ENCODE assay signal across 1 cellular context in genomic region chr5:154334406-154335041, GRCh38.
TF ChIP-seq lines count a peak whose summit lies in the region.

No MANE protein-coding gene starts in this region.

TF ChIP-seq in HEK293, 187 proteins besides CTCF, POLR2A, EP300 and RAD21 (continued from another document and continues in another):
- no peak for TF ChIP-seq ZBTB11 (tag by site-specific recombination; conservative IDR thresholded peaks at IDR 0.05; ENCODE audit: low read depth)
- no peak for TF ChIP-seq ZNF660 (tag by site-specific recombination; IDR thresholded peaks at IDR 0.05)
- TF ChIP-seq GLI2 (tag by site-specific recombination; IDR thresholded peaks at IDR 0.05; ENCODE audit: borderline replicate concordance, low read depth) = peak; percentile 92
- no peak for TF ChIP-seq ZNF776 (tag by site-specific recombination; IDR thresholded peaks at IDR 0.05; ENCODE audit: borderline replicate concordance)
- no peak for TF ChIP-seq ZNF514 (tag by site-specific recombination; IDR thresholded peaks at IDR 0.05)
- no peak for TF ChIP-seq IKZF3 (tag by site-specific recombination; IDR thresholded peaks at IDR 0.05)
- TF ChIP-seq, protein P1, sequence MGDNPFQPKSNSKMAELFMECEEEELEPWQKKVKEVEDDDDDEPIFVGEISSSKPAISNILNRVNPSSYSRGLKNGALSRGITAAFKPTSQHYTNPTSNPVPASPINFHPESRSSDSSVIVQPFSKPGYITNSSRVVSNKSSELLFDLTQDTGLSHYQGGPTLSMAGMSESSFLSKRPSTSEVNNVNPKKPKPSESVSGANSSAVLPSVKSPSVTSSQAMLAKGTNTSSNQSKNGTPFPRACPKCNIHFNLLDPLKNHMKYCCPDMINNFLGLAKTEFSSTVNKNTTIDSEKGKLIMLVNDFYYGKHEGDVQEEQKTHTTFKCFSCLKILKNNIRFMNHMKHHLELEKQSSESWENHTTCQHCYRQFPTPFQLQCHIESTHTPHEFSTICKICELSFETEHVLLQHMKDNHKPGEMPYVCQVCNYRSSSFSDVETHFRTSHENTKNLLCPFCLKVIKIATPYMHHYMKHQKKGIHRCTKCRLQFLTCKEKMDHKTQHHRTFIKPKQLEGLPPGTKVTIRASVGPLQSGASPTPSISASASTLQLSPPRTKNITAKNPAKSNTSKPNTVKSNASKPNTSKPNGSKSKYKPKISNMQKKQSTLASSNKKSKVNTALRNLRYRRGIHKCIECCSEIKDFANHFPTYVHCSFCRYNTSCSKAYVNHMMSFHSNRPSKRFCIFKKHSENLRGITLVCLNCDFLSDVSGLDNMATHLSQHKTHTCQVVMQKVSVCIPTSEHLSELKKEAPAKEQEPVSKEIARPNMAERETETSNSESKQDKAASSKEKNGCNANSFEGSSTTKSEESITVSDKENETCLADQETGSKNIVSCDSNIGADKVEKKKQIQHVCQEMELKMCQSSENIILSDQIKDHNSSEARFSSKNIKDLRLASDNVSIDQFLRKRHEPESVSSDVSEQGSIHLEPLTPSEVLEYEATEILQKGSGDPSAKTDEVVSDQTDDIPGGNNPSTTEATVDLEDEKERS (tag by site-specific recombination; IDR thresholded peaks at IDR 0.05) = no peak
- TF ChIP-seq ZNF239 (tag by site-specific recombination; IDR thresholded peaks at IDR 0.05) = 0 out of 2 replicates have a peak, but pooled peaks have one; percentile 20
- TF ChIP-seq ZNF561 (tag by site-specific recombination; IDR thresholded peaks at IDR 0.05; ENCODE audit: borderline replicate concordance) = no peak
- no peak for TF ChIP-seq ZNF292 (tag by site-specific recombination; IDR thresholded peaks at IDR 0.05; ENCODE audit: borderline replicate concordance, low read depth)
- TF ChIP-seq ZNF513 (tag by site-specific recombination; IDR thresholded peaks at IDR 0.05) = no peak
- TF ChIP-seq ZNF830 (tag by site-specific recombination; IDR thresholded peaks at IDR 0.05; ENCODE audit: low read depth) = no peak
- no peak for TF ChIP-seq ZBTB7A (tag by site-specific recombination; IDR thresholded peaks at IDR 0.05; ENCODE audit: low read depth)
- peak; percentile 97 for TF ChIP-seq ZBTB20 (tag by site-specific recombination; IDR thresholded peaks at IDR 0.05)
- TF ChIP-seq ZNF473 (tag by site-specific recombination; IDR thresholded peaks at IDR 0.05) = no peak
- no peak for TF ChIP-seq ZNF132 (tag by site-specific recombination; IDR thresholded peaks at IDR 0.05; ENCODE audit: borderline replicate concordance)
- no peak for TF ChIP-seq YY2 (tag by site-specific recombination; IDR thresholded peaks at IDR 0.05)
- TF ChIP-seq RBAK (tag by site-specific recombination; IDR thresholded peaks at IDR 0.05) = no peak
- no peak for TF ChIP-seq MYNN (tag by site-specific recombination; IDR thresholded peaks at IDR 0.05; ENCODE audit: borderline replicate concordance)
- TF ChIP-seq ZBTB1 (tag by site-specific recombination; IDR thresholded peaks at IDR 0.05) = no peak
- no peak for TF ChIP-seq MEIS1 (CRISPR knock-in tag; IDR thresholded peaks at IDR 0.05; ENCODE audit: borderline replicate concordance)
- peak; percentile 86 for TF ChIP-seq FEZF1 (tag by site-specific recombination; IDR thresholded peaks at IDR 0.05)
- TF ChIP-seq KLF10 (tag by site-specific recombination; IDR thresholded peaks at IDR 0.05) = no peak
- no peak for TF ChIP-seq ZNF792 (tag by site-specific recombination; IDR thresholded peaks at IDR 0.05)
- no peak for TF ChIP-seq YY1 (tag by site-specific recombination; IDR thresholded peaks at IDR 0.05)
- TF ChIP-seq ZNF426 (tag by site-specific recombination; IDR thresholded peaks at IDR 0.05) = no peak
- TF ChIP-seq, protein P2, sequence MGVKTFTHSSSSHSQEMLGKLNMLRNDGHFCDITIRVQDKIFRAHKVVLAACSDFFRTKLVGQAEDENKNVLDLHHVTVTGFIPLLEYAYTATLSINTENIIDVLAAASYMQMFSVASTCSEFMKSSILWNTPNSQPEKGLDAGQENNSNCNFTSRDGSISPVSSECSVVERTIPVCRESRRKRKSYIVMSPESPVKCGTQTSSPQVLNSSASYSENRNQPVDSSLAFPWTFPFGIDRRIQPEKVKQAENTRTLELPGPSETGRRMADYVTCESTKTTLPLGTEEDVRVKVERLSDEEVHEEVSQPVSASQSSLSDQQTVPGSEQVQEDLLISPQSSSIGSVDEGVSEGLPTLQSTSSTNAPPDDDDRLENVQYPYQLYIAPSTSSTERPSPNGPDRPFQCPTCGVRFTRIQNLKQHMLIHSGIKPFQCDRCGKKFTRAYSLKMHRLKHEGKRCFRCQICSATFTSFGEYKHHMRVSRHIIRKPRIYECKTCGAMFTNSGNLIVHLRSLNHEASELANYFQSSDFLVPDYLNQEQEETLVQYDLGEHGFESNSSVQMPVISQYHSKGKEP (tag by site-specific recombination; IDR thresholded peaks at IDR 0.05) = 0 out of 2 replicates have a peak, but pooled peaks have one; percentile 13
- TF ChIP-seq ZNF623 (tag by site-specific recombination; IDR thresholded peaks at IDR 0.05) = no peak
- no peak for TF ChIP-seq ZNF704 (tag by site-specific recombination; IDR thresholded peaks at IDR 0.05)
- TF ChIP-seq BCL11A (tag by site-specific recombination; IDR thresholded peaks at IDR 0.05; ENCODE audit: low read depth) = 0 out of 2 replicates have a peak, but pooled peaks have one; percentile 29
- no peak for TF ChIP-seq ZNF202 (tag by site-specific recombination; IDR thresholded peaks at IDR 0.05; ENCODE audit: borderline replicate concordance)
- no peak for TF ChIP-seq ZNF155 (tag by site-specific recombination; IDR thresholded peaks at IDR 0.05)
- TF ChIP-seq ZNF140 (tag by site-specific recombination; IDR thresholded peaks at IDR 0.05) = no peak
- TF ChIP-seq ZNF610 (tag by site-specific recombination; IDR thresholded peaks at IDR 0.05; ENCODE audit: borderline replicate concordance) = no peak
- 0 out of 2 replicates have a peak, but pooled peaks have one; percentile 30 for TF ChIP-seq ZNF596 (tag by site-specific recombination; IDR thresholded peaks at IDR 0.05)
- no peak for TF ChIP-seq ZNF391 (tag by site-specific recombination; IDR thresholded peaks at IDR 0.05; ENCODE audit: borderline replicate concordance, low read depth)
- no peak for TF ChIP-seq SCRT1 (tag by site-specific recombination; IDR thresholded peaks at IDR 0.05; ENCODE audit: borderline replicate concordance)
- peak; percentile 79 for TF ChIP-seq ZEB2 (tag by site-specific recombination; IDR thresholded peaks at IDR 0.05)
- peak; percentile 32; the same call in 1 of the 2 replicates for TF ChIP-seq ZIC2 (tag by site-specific recombination; IDR thresholded peaks at IDR 0.05)
- peak; percentile 44; the same call in 1 of the 2 replicates for TF ChIP-seq PRDM1 (tag by site-specific recombination; IDR thresholded peaks at IDR 0.05)
- TF ChIP-seq, protein P3, sequence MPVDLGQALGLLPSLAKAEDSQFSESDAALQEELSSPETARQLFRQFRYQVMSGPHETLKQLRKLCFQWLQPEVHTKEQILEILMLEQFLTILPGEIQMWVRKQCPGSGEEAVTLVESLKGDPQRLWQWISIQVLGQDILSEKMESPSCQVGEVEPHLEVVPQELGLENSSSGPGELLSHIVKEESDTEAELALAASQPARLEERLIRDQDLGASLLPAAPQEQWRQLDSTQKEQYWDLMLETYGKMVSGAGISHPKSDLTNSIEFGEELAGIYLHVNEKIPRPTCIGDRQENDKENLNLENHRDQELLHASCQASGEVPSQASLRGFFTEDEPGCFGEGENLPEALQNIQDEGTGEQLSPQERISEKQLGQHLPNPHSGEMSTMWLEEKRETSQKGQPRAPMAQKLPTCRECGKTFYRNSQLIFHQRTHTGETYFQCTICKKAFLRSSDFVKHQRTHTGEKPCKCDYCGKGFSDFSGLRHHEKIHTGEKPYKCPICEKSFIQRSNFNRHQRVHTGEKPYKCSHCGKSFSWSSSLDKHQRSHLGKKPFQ (tag by site-specific recombination; IDR thresholded peaks at IDR 0.05) = no peak
- no peak for TF ChIP-seq BCL11B (tag by site-specific recombination; IDR thresholded peaks at IDR 0.05; ENCODE audit: low read depth)
- TF ChIP-seq ZNF416 (tag by site-specific recombination; IDR thresholded peaks at IDR 0.05) = no peak
- TF ChIP-seq MZF1 (tag by site-specific recombination; IDR thresholded peaks at IDR 0.05; ENCODE audit: borderline replicate concordance) = no peak
- TF ChIP-seq TSHZ1 (tag by site-specific recombination; IDR thresholded peaks at IDR 0.05; ENCODE audit: borderline replicate concordance) = peak; percentile 49; the same call in 1 of the 2 replicates
- TF ChIP-seq ZNF423 (tag by site-specific recombination; IDR thresholded peaks at IDR 0.05) = no peak
- no peak for TF ChIP-seq ZNF248 (tag by site-specific recombination; IDR thresholded peaks at IDR 0.05)
